8 cellular contexts compared by ENCODE assay signal in genomic region chr10:103193107-103193819, GRCh38. TPM values are rescaled to one million over a fixed set of nuclear protein-coding genes. Genes with fewer than 3 reads are reported as not detected.
A peak's percentile ranks its signal among the peaks of the same experiment; 100 is the strongest.
DNase-seq lines count a peak whose midpoint lies in the region; ATAC-seq, FAIRE-seq and TF ChIP-seq lines count a peak whose summit lies in the region.

NT5C2 (minus strand) TSS chr10:103193272; CDS start chr10:103174958, 18,314 bp downstream.

- peak within 1 kb of the TSS; percentile 92 for H3K27ac Mint-ChIP-seq in activated T-helper 17 cell treated with anti-CD3 and anti-CD28 coated beads, Interleukin-2, amount 50 U/mL, for 72 hours
- H3K27ac Mint-ChIP-seq in naive thymus-derived CD8-positive, alpha-beta T cell = peak within 1 kb of the TSS; percentile 89 to 99 (median 97)
- peak within 1 kb of the TSS; percentile 100 for H3K27ac Mint-ChIP-seq in stimulated activated naive B cell treated with anti-CD40 and anti-IgM and Interleukin-4, amounts not matched to agents 10 μg/mL and 1 μg/mL and 100 μg/mL, for 72 hours

- no peaks in the 10 kb centered on the region for H3K9me3 Mint-ChIP-seq in activated T-helper 17 cell treated with anti-CD3 and anti-CD28 coated beads, Interleukin-2, amount 50 U/mL, for 72 hours
- no peaks in the 10 kb centered on the region for H3K9me3 Mint-ChIP-seq in naive thymus-derived CD8-positive, alpha-beta T cell
- peaks cover 0 to 2% of the 10 kb centered on the region in 2 donors for H3K9me3 Mint-ChIP-seq in stimulated activated naive B cell treated with anti-CD40 and anti-IgM and Interleukin-4, amounts not matched to agents 10 μg/mL and 1 μg/mL and 100 μg/mL, for 72 hours

- DNase-seq in COLO668 (lab: John Stamatoyannopoulos, UW; ENCODE audit: unreplicated experiment) (peak; percentile 81), HTR-8/SVneo (ENCODE audit: insufficient read length, low spot score) (peak; percentile 68), RPMI8226 (peak; percentile 80), fibroblast of mammary gland (ENCODE audit: low read depth) (peak; percentile 66)
- DNase-seq in naive thymus-derived CD8-positive, alpha-beta T cell = peak; percentile 62 to 85 (median 73)
- DNase-seq in stimulated activated naive B cell treated with anti-CD40 and anti-IgM and Interleukin-4, amounts not matched to agents 10 μg/mL and 1 μg/mL and 100 μg/mL, for 72 hours = peak; percentile 73

- POLR2A ChIA-PET in naive thymus-derived CD8-positive, alpha-beta T cell (lab: Charles Lee) = interaction anchor here (0.5 to 1.5 kb wide), 11 partner anchors 9 to 760 kb away, joined by 3 to 8 read pairs (median 4); partner anchors contain the start of genes CNNM2, TAF5 and TRIM8

- peak; percentile 40 for ATAC-seq in GM19467 (IDR thresholded peaks at IDR 0.05; ENCODE audit: unreplicated experiment)
- peak; percentile 70 for ATAC-seq in activated T-helper 17 cell treated with anti-CD3 and anti-CD28 coated beads, Interleukin-2, amount 50 U/mL, for 72 hours (replicated peaks)
- peak; percentile 87 to 89 for ATAC-seq in naive thymus-derived CD8-positive, alpha-beta T cell
- peak; percentile 81 to 84 for ATAC-seq in stimulated activated naive B cell treated with anti-CD40 and anti-IgM and Interleukin-4, amounts not matched to agents 10 μg/mL and 1 μg/mL and 100 μg/mL, for 72 hours (replicated peaks)

- H3K36me3 Mint-ChIP-seq in activated T-helper 17 cell treated with anti-CD3 and anti-CD28 coated beads, Interleukin-2, amount 50 U/mL, for 72 hours (ENCODE audit: low read depth) = peaks cover 32% of the 10 kb centered on the region
- H3K36me3 Mint-ChIP-seq in naive thymus-derived CD8-positive, alpha-beta T cell = peaks cover 0 to 9% (median 3%) of the 10 kb centered on the region in 3 donors
- peaks cover 8 to 13% of the 10 kb centered on the region in 2 donors for H3K36me3 Mint-ChIP-seq in stimulated activated naive B cell treated with anti-CD40 and anti-IgM and Interleukin-4, amounts not matched to agents 10 μg/mL and 1 μg/mL and 100 μg/mL, for 72 hours

- TF ChIP-seq CTCF in fibroblast of mammary gland (conservative IDR thresholded peaks at IDR 0.05; ENCODE audit: control insufficient read depth, insufficient read depth, low read depth, low read length) = no peak

- FAIRE-seq in HTR-8/SVneo (lab: Jason Lieb, UNC) = peak; percentile 90

- peak within 1 kb of the TSS; percentile 89 for H3K4me3 ChIP-seq in fibroblast of mammary gland (ENCODE audit: control insufficient read depth, low read depth, low read length)

- H3K4me1 Mint-ChIP-seq in activated T-helper 17 cell treated with anti-CD3 and anti-CD28 coated beads, Interleukin-2, amount 50 U/mL, for 72 hours = peaks cover 34% of the 10 kb centered on the region
- H3K4me1 Mint-ChIP-seq in naive thymus-derived CD8-positive, alpha-beta T cell = peaks cover 23 to 47% (median 42%) of the 10 kb centered on the region in 4 donors
- peaks cover 39 to 49% of the 10 kb centered on the region in 2 donors for H3K4me1 Mint-ChIP-seq in stimulated activated naive B cell treated with anti-CD40 and anti-IgM and Interleukin-4, amounts not matched to agents 10 μg/mL and 1 μg/mL and 100 μg/mL, for 72 hours

- no peaks in the 10 kb centered on the region for H3K27me3 Mint-ChIP-seq in activated T-helper 17 cell treated with anti-CD3 and anti-CD28 coated beads, Interleukin-2, amount 50 U/mL, for 72 hours
- H3K27me3 Mint-ChIP-seq in naive thymus-derived CD8-positive, alpha-beta T cell = no peaks in the 10 kb centered on the region
- no peaks in the 10 kb centered on the region for H3K27me3 Mint-ChIP-seq in stimulated activated naive B cell treated with anti-CD40 and anti-IgM and Interleukin-4, amounts not matched to agents 10 μg/mL and 1 μg/mL and 100 μg/mL, for 72 hours

- H3K4me3 Mint-ChIP-seq in activated T-helper 17 cell treated with anti-CD3 and anti-CD28 coated beads, Interleukin-2, amount 50 U/mL, for 72 hours = peak within 1 kb of the TSS; percentile 92
- H3K4me3 Mint-ChIP-seq in naive thymus-derived CD8-positive, alpha-beta T cell = peak within 1 kb of the TSS; percentile 88 to 99 (median 98)
- H3K4me3 Mint-ChIP-seq in stimulated activated naive B cell treated with anti-CD40 and anti-IgM and Interleukin-4, amounts not matched to agents 10 μg/mL and 1 μg/mL and 100 μg/mL, for 72 hours = peak within 1 kb of the TSS; percentile 100

RNA-seq across cellular contexts. Expression of gene NT5C2, which starts in this region (rescaled TPM):
- total RNA-seq in activated T-helper 17 cell treated with anti-CD3 and anti-CD28 coated beads, Interleukin-2, amount 50 U/mL, for 72 hours = 10 to 100 TPM; 49.3 to 55.9 TPM
- 10 to 100 TPM; 80.8 to 94.7 TPM for total RNA-seq in naive thymus-derived CD8-positive, alpha-beta T cell
- polyA plus RNA-seq in naive thymus-derived CD8-positive, alpha-beta T cell = 10 to 100 TPM; 48.1 to 63.9 (median 58.3) TPM

Comparison
In these comparisons a context has a peak if more than half of its experiments do, and no peak if none do; other contexts are left out.
1. Peak in every context shown above with its lines: DNase-seq, ATAC-seq and H3K4me3 ChIP-seq.